In the genomic region with DNA sequence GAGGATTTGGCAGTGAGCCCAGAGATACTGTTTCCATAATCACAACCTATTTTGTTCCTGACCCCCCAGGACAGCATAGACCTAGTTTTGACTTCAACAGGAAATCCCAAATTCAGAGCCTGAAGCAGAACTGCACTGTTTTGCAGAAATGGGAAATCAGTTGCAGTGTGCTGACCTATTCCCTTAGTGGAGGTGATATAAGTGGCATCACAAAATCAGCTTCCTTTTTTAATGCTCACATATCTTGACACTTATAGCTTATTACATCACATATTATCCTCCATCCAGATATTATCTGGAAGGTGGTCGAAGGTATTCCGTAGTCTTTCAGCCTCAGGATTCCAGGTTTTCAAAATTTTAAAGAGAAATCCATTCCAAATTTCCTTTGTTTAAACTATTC, we compare ENCODE assay signal across 1 cellular context.
TF ChIP-seq lines count a peak whose summit lies in the region.

No MANE protein-coding gene starts in this region.

TF ChIP-seq in GM23338, 12 proteins besides CTCF, POLR2A, EP300 and RAD21 (continued from another document):
- TF ChIP-seq, protein P1, sequence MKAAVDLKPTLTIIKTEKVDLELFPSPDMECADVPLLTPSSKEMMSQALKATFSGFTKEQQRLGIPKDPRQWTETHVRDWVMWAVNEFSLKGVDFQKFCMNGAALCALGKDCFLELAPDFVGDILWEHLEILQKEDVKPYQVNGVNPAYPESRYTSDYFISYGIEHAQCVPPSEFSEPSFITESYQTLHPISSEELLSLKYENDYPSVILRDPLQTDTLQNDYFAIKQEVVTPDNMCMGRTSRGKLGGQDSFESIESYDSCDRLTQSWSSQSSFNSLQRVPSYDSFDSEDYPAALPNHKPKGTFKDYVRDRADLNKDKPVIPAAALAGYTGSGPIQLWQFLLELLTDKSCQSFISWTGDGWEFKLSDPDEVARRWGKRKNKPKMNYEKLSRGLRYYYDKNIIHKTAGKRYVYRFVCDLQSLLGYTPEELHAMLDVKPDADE (IDR thresholded peaks at IDR 0.05), result no peak
- TF ChIP-seq NANOG (IDR thresholded peaks at IDR 0.05; ENCODE audit: borderline replicate concordance), result no peak
- no peak for TF ChIP-seq ZNF331 (CRISPR knock-in tag; IDR thresholded peaks at IDR 0.05; ENCODE audit: low read depth)
- no peak for TF ChIP-seq POLR2AphosphoS5 (IDR thresholded peaks at IDR 0.05; ENCODE audit: low read depth)
- TF ChIP-seq, protein P2, sequence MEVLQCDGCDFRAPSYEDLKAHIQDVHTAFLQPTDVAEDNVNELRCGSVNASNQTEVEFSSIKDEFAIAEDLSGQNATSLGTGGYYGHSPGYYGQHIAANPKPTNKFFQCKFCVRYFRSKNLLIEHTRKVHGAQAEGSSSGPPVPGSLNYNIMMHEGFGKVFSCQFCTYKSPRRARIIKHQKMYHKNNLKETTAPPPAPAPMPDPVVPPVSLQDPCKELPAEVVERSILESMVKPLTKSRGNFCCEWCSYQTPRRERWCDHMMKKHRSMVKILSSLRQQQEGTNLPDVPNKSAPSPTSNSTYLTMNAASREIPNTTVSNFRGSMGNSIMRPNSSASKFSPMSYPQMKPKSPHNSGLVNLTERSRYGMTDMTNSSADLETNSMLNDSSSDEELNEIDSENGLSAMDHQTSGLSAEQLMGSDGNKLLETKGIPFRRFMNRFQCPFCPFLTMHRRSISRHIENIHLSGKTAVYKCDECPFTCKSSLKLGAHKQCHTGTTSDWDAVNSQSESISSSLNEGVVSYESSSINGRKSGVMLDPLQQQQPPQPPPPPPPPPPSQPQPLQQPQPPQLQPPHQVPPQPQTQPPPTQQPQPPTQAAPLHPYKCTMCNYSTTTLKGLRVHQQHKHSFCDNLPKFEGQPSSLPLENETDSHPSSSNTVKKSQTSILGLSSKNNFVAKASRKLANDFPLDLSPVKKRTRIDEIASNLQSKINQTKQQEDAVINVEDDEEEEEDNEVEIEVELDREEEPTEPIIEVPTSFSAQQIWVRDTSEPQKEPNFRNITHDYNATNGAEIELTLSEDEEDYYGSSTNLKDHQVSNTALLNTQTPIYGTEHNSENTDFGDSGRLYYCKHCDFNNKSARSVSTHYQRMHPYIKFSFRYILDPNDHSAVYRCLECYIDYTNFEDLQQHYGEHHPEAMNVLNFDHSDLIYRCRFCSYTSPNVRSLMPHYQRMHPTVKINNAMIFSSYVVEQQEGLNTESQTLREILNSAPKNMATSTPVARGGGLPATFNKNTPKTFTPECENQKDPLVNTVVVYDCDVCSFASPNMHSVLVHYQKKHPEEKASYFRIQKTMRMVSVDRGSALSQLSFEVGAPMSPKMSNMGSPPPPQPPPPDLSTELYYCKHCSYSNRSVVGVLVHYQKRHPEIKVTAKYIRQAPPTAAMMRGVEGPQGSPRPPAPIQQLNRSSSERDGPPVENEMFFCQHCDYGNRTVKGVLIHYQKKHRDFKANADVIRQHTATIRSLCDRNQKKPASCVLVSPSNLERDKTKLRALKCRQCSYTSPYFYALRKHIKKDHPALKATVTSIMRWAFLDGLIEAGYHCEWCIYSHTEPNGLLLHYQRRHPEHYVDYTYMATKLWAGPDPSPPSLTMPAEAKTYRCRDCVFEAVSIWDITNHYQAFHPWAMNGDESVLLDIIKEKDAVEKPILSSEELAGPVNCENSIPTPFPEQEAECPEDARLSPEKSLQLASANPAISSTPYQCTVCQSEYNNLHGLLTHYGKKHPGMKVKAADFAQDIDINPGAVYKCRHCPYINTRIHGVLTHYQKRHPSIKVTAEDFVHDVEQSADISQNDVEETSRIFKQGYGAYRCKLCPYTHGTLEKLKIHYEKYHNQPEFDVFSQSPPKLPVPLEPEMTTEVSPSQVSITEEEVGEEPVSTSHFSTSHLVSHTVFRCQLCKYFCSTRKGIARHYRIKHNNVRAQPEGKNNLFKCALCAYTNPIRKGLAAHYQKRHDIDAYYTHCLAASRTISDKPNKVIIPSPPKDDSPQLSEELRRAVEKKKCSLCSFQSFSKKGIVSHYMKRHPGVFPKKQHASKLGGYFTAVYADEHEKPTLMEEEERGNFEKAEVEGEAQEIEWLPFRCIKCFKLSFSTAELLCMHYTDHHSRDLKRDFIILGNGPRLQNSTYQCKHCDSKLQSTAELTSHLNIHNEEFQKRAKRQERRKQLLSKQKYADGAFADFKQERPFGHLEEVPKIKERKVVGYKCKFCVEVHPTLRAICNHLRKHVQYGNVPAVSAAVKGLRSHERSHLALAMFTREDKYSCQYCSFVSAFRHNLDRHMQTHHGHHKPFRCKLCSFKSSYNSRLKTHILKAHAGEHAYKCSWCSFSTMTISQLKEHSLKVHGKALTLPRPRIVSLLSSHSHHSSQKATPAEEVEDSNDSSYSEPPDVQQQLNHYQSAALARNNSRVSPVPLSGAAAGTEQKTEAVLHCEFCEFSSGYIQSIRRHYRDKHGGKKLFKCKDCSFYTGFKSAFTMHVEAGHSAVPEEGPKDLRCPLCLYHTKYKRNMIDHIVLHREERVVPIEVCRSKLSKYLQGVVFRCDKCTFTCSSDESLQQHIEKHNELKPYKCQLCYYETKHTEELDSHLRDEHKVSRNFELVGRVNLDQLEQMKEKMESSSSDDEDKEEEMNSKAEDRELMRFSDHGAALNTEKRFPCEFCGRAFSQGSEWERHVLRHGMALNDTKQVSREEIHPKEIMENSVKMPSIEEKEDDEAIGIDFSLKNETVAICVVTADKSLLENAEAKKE (CRISPR knock-in tag; IDR thresholded peaks at IDR 0.05), result no peak
- TF ChIP-seq, protein P3, sequence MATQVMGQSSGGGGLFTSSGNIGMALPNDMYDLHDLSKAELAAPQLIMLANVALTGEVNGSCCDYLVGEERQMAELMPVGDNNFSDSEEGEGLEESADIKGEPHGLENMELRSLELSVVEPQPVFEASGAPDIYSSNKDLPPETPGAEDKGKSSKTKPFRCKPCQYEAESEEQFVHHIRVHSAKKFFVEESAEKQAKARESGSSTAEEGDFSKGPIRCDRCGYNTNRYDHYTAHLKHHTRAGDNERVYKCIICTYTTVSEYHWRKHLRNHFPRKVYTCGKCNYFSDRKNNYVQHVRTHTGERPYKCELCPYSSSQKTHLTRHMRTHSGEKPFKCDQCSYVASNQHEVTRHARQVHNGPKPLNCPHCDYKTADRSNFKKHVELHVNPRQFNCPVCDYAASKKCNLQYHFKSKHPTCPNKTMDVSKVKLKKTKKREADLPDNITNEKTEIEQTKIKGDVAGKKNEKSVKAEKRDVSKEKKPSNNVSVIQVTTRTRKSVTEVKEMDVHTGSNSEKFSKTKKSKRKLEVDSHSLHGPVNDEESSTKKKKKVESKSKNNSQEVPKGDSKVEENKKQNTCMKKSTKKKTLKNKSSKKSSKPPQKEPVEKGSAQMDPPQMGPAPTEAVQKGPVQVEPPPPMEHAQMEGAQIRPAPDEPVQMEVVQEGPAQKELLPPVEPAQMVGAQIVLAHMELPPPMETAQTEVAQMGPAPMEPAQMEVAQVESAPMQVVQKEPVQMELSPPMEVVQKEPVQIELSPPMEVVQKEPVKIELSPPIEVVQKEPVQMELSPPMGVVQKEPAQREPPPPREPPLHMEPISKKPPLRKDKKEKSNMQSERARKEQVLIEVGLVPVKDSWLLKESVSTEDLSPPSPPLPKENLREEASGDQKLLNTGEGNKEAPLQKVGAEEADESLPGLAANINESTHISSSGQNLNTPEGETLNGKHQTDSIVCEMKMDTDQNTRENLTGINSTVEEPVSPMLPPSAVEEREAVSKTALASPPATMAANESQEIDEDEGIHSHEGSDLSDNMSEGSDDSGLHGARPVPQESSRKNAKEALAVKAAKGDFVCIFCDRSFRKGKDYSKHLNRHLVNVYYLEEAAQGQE (IDR thresholded peaks at IDR 0.05; ENCODE audit: unreplicated experiment), result no peak
- no peak for TF ChIP-seq EZH2phosphoT487 (IDR thresholded peaks at IDR 0.05; ENCODE audit: unreplicated experiment)
